Comparison of ENCODE assay signal across 15 cellular contexts in genomic region chr17:74569001-74569391, GRCh38. TPM values are rescaled to one million over a fixed set of nuclear protein-coding genes. Genes with fewer than 3 reads are reported as not detected.
DNase-seq lines count a peak whose midpoint lies in the region; ATAC-seq, FAIRE-seq and TF ChIP-seq lines count a peak whose summit lies in the region.
"Had no signal": no experiment of that assay in that cellular context is flagged by ENCODE, and none has a peak within 500 bp of the region (broad histone marks: within the 10 kb centered on the region; RNA-seq: fewer than 3 reads in every experiment).

No MANE protein-coding gene starts in this region.

- intact Hi-C loops in K562 (cut with micrococcal nuclease) = no loop called here

- peaks cover 5% of the 10 kb centered on the region for H3K4me1 ChIP-seq in GM23248 (ENCODE audit: insufficient read depth)
- H3K4me1 ChIP-seq in K562 (replicated peaks in 1 of 2; ENCODE audit: control insufficient read depth in 2 of 2, insufficient read depth in 2 of 2, low read length in 2 of 2) = no peaks in the 10 kb centered on the region
- H3K4me1 ChIP-seq: psoas muscle had no signal

- TF ChIP-seq EP300 in K562 (IDR thresholded peaks at IDR 0.05; ENCODE audit: low read length) = no peak

- H3K4me3 ChIP-seq in GM23248 (no peak overlapping the region), K562 (no peak overlapping the region)
- H3K4me3 ChIP-seq: adrenal gland, PC-9, psoas muscle had no signal

- in situ Hi-C loops in GM23248 (cut with MboI) = no loop called here
- in situ Hi-C loops in K562 (cut with MboI) = no loop called here

- no peaks in the 10 kb centered on the region for H3K9me3 ChIP-seq in GM23248 (ENCODE audit: low read depth)
- H3K9me3 ChIP-seq in K562 (replicated peaks; ENCODE audit: control insufficient read depth, insufficient read depth, low read depth, low read length) = no peaks in the 10 kb centered on the region
- H3K9me3 ChIP-seq: adrenal gland, psoas muscle had no signal

- 0 out of 2 replicates have a peak, but pooled peaks cover 4% of the 10 kb centered on the region for H3K27me3 ChIP-seq in GM23248 (replicated peaks; ENCODE audit: insufficient read depth)
- peaks cover 0 to 34% of the 10 kb centered on the region in 2 experiments; a peak in 3 of 5 replicates for H3K27me3 ChIP-seq in K562 (ENCODE audit: control insufficient read depth in 2 of 2, insufficient read depth in 2 of 2, low read length in 2 of 2)
- H3K27me3 ChIP-seq: adrenal gland had no signal

- ATAC-seq in K562 (no peak), omental fat pad (ENCODE audit: low FRiP score) (peak; percentile 8), GM21576 (IDR thresholded peaks at IDR 0.05; ENCODE audit: unreplicated experiment) (no peak)
- ATAC-seq: left lobe of liver had no signal

- no peak for TF ChIP-seq RAD21 in K562 (CRISPR knock-in tag; conservative IDR thresholded peaks at IDR 0.05 in 1 of 2, IDR thresholded peaks at IDR 0.05 in 1 of 2)

- H3K36me3 ChIP-seq in GM23248 (ENCODE audit: low read depth) = no peaks in the 10 kb centered on the region
- H3K36me3 ChIP-seq in K562 (ENCODE audit: control insufficient read depth, insufficient read depth, low read length) = no peaks in the 10 kb centered on the region
- H3K36me3 ChIP-seq: adrenal gland had no signal

- no peak overlapping the region for H3K4me2 ChIP-seq in GM23248 (ENCODE audit: unreplicated experiment)
- no peak overlapping the region for H3K4me2 ChIP-seq in K562 (ENCODE audit: insufficient read depth, low read length)
- H3K4me2 ChIP-seq: PC-9 had no signal

- POLR2A ChIA-PET in K562 (lab: Yijun Ruan, JAX) = interaction anchor here (0.7 kb wide), 1 partner anchor 106 kb away, joined by 3 read pairs; no protein-coding TSS in a partner anchor

- H3K9me2 ChIP-seq in GM23248 (ENCODE audit: insufficient read depth) = no peaks in the 10 kb centered on the region

- no TSS peak for BruUV-seq in K562 (replicated peaks; lab: Mats Ljungman, UMichigan)

- TF ChIP-seq CTCF in K562 (IDR thresholded peaks at IDR 0.05 in 2 of 3, conservative IDR thresholded peaks at IDR 0.05 in 1 of 3; ENCODE audit: insufficient read depth in 2 of 3, low read depth in 1 of 3, low read length in 3 of 3) (no peak), omental fat pad (IDR thresholded peaks at IDR 0.05) (no peak)

- H3K79me2 ChIP-seq in GM23248 (ENCODE audit: insufficient read depth) (no peaks in the 10 kb centered on the region), K562 (ENCODE audit: control insufficient read depth, insufficient read depth, low read length) (no peaks in the 10 kb centered on the region)

- H2AFZ ChIP-seq in GM23248 (no peak overlapping the region), K562 (ENCODE audit: low read depth, low read length) (no peak overlapping the region)
- H2AFZ ChIP-seq: PC-9 had no signal

- H3K9ac ChIP-seq in GM23248 (no peak overlapping the region), K562 (ENCODE audit: insufficient read depth in 1 of 2, low read depth in 2 of 2, low read length in 2 of 2) (no peak overlapping the region; a peak in 1 of 4 replicates)

- peak overlapping the region; percentile 65 for H3K27ac ChIP-seq in GM23248
- no peak overlapping the region for H3K27ac ChIP-seq in K562 (ENCODE audit: extremely low read depth, low read depth, low read length)
- H3K27ac ChIP-seq: adrenal gland, PC-9 had no signal

- H4K20me1 ChIP-seq in GM23248 (ENCODE audit: insufficient read depth) = no peaks in the 10 kb centered on the region
- H4K20me1 ChIP-seq in K562 (replicated peaks; ENCODE audit: control insufficient read depth, insufficient read depth, low read length) = peaks cover 4% of the 10 kb centered on the region; the same call in 1 of the 2 replicates

- peaks cover 4% of the 10 kb centered on the region; the same call in 1 of the 2 replicates for H3F3A ChIP-seq in GM23248 (ENCODE audit: insufficient read depth)

- CTCF ChIA-PET in K562 (lab: Yijun Ruan, JAX; ENCODE audit: low intra/inter-chr PET ratio) = no interaction called here

- no peak for TF ChIP-seq POLR2A in K562 (conservative IDR thresholded peaks at IDR 0.05)

- FAIRE-seq in K562 (lab: Jason Lieb, UNC) = no peak

- 49 to 55% methylated on average over 6 of the region's 6 CpGs for WGBS in GM23248 (ENCODE audit: low coverage in 1 of 2, low lambda C conversion rate in 2 of 2, missing lambda C conversion rate in 2 of 2), 2 experiments
- WGBS in K562 (ENCODE audit: insufficient coverage, low coverage, missing lambda C conversion rate) = 8% methylated on average over 6 of the region's 6 CpGs

- no peak for DNase-seq in GM23248
- DNase-seq in K562 (ENCODE audit: extremely low read depth in 1 of 4, low spot score in 3 of 4) = no peak
- DNase-seq in omental fat pad (ENCODE audit: low spot score) = no peak
- no peak for DNase-seq in NCI-H2107 treated with DMSO at 0.1 percent for 48 hours (lab: John Stamatoyannopoulos, UW; ENCODE audit: unreplicated experiment)
- DNase-seq in activated CD4-positive, alpha-beta T cell treated with anti-CD3 and anti-CD28 coated beads for 4 hours = no peak
- DNase-seq: NCI-H2029, NCI-H524 treated with DMSO at 0.1 percent for 48 hours had no signal

- H3K9me1 ChIP-seq in K562 (ENCODE audit: control insufficient read depth, insufficient read depth, low read length) = no peaks in the 10 kb centered on the region

RNA-seq across cellular contexts. Expression of gene CD300H, which starts 1.7 kb away (rescaled TPM):
- total RNA-seq in GM23248 (2014; rRNA removed; shearing (Covaris generic)) = not detected in 2 replicates
- polyA plus RNA-seq in GM23248 (2016; fragmentation: Nextera tagmentation; extraction: Ambion mirVana) (not detected in 2 replicates), K562 (2011; rRNA removed) (not detected in 2 replicates), K562 (2014; fragmentation: Illumina TruSeq; extraction: Trizol) (not detected in 2 replicates), K562 (2014; fragmentation: Nextera tagmentation; extraction: Ambion mirVana) (not detected), K562 (2014; rRNA removed) (not detected in 2 replicates)
- not detected in 2 replicates for total RNA-seq in K562 (2011; cell fraction: chromatin; rRNA removed; ENCODE audit: low replicate concordance)
- total RNA-seq in K562 (2011; cell fraction: nucleolus; rRNA removed) = not detected in 2 replicates
- total RNA-seq in K562 (2011; cell fraction: nucleoplasm; rRNA removed) = not detected in 2 replicates
- total RNA-seq in K562 (2014; rRNA removed) (not detected in 2 replicates), K562 (2014; rRNA removed; fragmentation: Illumina TruSeq; extraction: Trizol) (not detected in 2 replicates), K562 (2015; rRNA removed; fragmentation: Illumina TruSeq; extraction: Trizol) (not detected in 2 replicates), K562 (2021) (not detected in 2 replicates), omental fat pad (not detected)
- polyA plus RNA-seq in K562 (2011; cell fraction: cytosol; rRNA removed) = not detected in 2 replicates
- polyA plus RNA-seq in K562 (2011; cell fraction: nucleus; rRNA removed) = not detected in 2 replicates
- not detected in 2 replicates for polyA plus RNA-seq in K562 (2012)
- not detected in 2 replicates for polyA minus RNA-seq in K562 (2011; rRNA and poly(A)+ RNA removed)
- polyA minus RNA-seq in K562 (2011; cell fraction: cytosol; rRNA and poly(A)+ RNA removed) = not detected in 2 replicates
- not detected in 2 replicates for polyA minus RNA-seq in K562 (2011; cell fraction: nucleus; rRNA and poly(A)+ RNA removed)
- total RNA-seq: adrenal gland, endodermal cell, fibroblast of villous mesenchyme, HFFc6, left lobe of liver, PC-9, psoas muscle had no signal
- polyA plus RNA-seq: adrenal gland, psoas muscle had no signal

RNA-seq across cellular contexts. Expression of gene CD300C, which starts 23.1 kb away (rescaled TPM):
- 0.76 and 1.0 TPM in 2 replicates for total RNA-seq in GM23248 (2014; rRNA removed; shearing (Covaris generic))
- polyA plus RNA-seq in GM23248 (2016; fragmentation: Nextera tagmentation; extraction: Ambion mirVana) (1.4 TPM in 2 replicates), K562 (2011; rRNA removed) (0.04 TPM in 1 of 2 replicates, not detected in the other), K562 (2014; fragmentation: Illumina TruSeq; extraction: Trizol) (0.07 TPM in 1 of 2 replicates, not detected in the other), K562 (2014; fragmentation: Nextera tagmentation; extraction: Ambion mirVana) (not detected), K562 (2014; rRNA removed) (0.16 TPM in 1 of 2 replicates, not detected in the other)
- total RNA-seq in K562 (2011; cell fraction: chromatin; rRNA removed; ENCODE audit: low replicate concordance) = 0.39 TPM in 1 of 2 replicates, not detected in the other
- total RNA-seq in K562 (2011; cell fraction: nucleolus; rRNA removed) = 0.33 TPM in 1 of 2 replicates, not detected in the other
- not detected in 2 replicates for total RNA-seq in K562 (2011; cell fraction: nucleoplasm; rRNA removed)
- total RNA-seq in K562 (2014; rRNA removed) (not detected in 2 replicates), K562 (2014; rRNA removed; fragmentation: Illumina TruSeq; extraction: Trizol) (not detected in 2 replicates), K562 (2015; rRNA removed; fragmentation: Illumina TruSeq; extraction: Trizol) (0.23 TPM in 1 of 2 replicates, not detected in the other), K562 (2021) (not detected in 2 replicates), omental fat pad (1 to 10 TPM; 1.6 to 9.4 (median 2.1) TPM)
- polyA plus RNA-seq in K562 (2011; cell fraction: cytosol; rRNA removed) = 0.03 TPM in 1 of 2 replicates, not detected in the other
- not detected in 2 replicates for polyA plus RNA-seq in K562 (2011; cell fraction: nucleus; rRNA removed)
- polyA plus RNA-seq in K562 (2012) = 0.09 and 0.24 TPM in 2 replicates
- not detected in 2 replicates for polyA minus RNA-seq in K562 (2011; rRNA and poly(A)+ RNA removed)
- not detected in 2 replicates for polyA minus RNA-seq in K562 (2011; cell fraction: cytosol; rRNA and poly(A)+ RNA removed)
- 0.13 TPM in 1 of 2 replicates, not detected in the other for polyA minus RNA-seq in K562 (2011; cell fraction: nucleus; rRNA and poly(A)+ RNA removed)
- total RNA-seq: endodermal cell, fibroblast of villous mesenchyme, HFFc6, PC-9 had no signal

RNA-seq across cellular contexts. Expression of gene CD300LD, which starts 23.1 kb away (rescaled TPM):
- total RNA-seq in GM23248 (2014; rRNA removed; shearing (Covaris generic)) = not detected in 2 replicates
- not detected in 2 replicates for polyA plus RNA-seq in GM23248 (2016; fragmentation: Nextera tagmentation; extraction: Ambion mirVana)
- not detected in 2 replicates for total RNA-seq in K562 (2011; cell fraction: chromatin; rRNA removed; ENCODE audit: low replicate concordance)
- total RNA-seq in K562 (2011; cell fraction: nucleolus; rRNA removed) = not detected in 2 replicates
- not detected in 2 replicates for total RNA-seq in K562 (2011; cell fraction: nucleoplasm; rRNA removed)
- total RNA-seq in K562 (2014; rRNA removed) = not detected in 2 replicates
- total RNA-seq in K562 (2014; rRNA removed; fragmentation: Illumina TruSeq; extraction: Trizol) = not detected in 2 replicates
- total RNA-seq in K562 (2015; rRNA removed; fragmentation: Illumina TruSeq; extraction: Trizol) = not detected in 2 replicates
- total RNA-seq in K562 (2021) = not detected in 2 replicates
- polyA plus RNA-seq in K562 (2011; rRNA removed) = not detected in 2 replicates
- not detected in 2 replicates for polyA plus RNA-seq in K562 (2011; cell fraction: cytosol; rRNA removed)
- not detected in 2 replicates for polyA plus RNA-seq in K562 (2011; cell fraction: nucleus; rRNA removed)
- not detected in 2 replicates for polyA plus RNA-seq in K562 (2012)
- not detected in 2 replicates for polyA plus RNA-seq in K562 (2014; fragmentation: Illumina TruSeq; extraction: Trizol)
- polyA plus RNA-seq in K562 (2014; fragmentation: Nextera tagmentation; extraction: Ambion mirVana) = not detected
- polyA plus RNA-seq in K562 (2014; rRNA removed) = not detected in 2 replicates
- polyA minus RNA-seq in K562 (2011; rRNA and poly(A)+ RNA removed) = not detected in 2 replicates
- not detected in 2 replicates for polyA minus RNA-seq in K562 (2011; cell fraction: cytosol; rRNA and poly(A)+ RNA removed)
- polyA minus RNA-seq in K562 (2011; cell fraction: nucleus; rRNA and poly(A)+ RNA removed) = not detected in 2 replicates
- total RNA-seq in omental fat pad = under 1 TPM in 1 of 4 donors, not detected in 3; 0.79 TPM
- total RNA-seq: adrenal gland, endodermal cell, fibroblast of villous mesenchyme, HFFc6, left lobe of liver, PC-9, psoas muscle had no signal
- polyA plus RNA-seq: adrenal gland, psoas muscle had no signal

RNA-seq across cellular contexts. Expression of gene CD300LB, which starts 37.7 kb away (rescaled TPM):
- not detected in 2 replicates for total RNA-seq in GM23248 (2014; rRNA removed; shearing (Covaris generic))
- not detected in 2 replicates for polyA plus RNA-seq in GM23248 (2016; fragmentation: Nextera tagmentation; extraction: Ambion mirVana)
- total RNA-seq in K562 (2011; cell fraction: chromatin; rRNA removed; ENCODE audit: low replicate concordance) = not detected in 2 replicates
- total RNA-seq in K562 (2011; cell fraction: nucleolus; rRNA removed) = not detected in 2 replicates
- total RNA-seq in K562 (2011; cell fraction: nucleoplasm; rRNA removed) = not detected in 2 replicates
- total RNA-seq in K562 (2014; rRNA removed) = not detected in 2 replicates
- not detected in 2 replicates for total RNA-seq in K562 (2014; rRNA removed; fragmentation: Illumina TruSeq; extraction: Trizol)
- total RNA-seq in K562 (2015; rRNA removed; fragmentation: Illumina TruSeq; extraction: Trizol) = not detected in 2 replicates
- total RNA-seq in K562 (2021) = not detected in 2 replicates
- polyA plus RNA-seq in K562 (2011; rRNA removed) = not detected in 2 replicates
- not detected in 2 replicates for polyA plus RNA-seq in K562 (2011; cell fraction: cytosol; rRNA removed)
- not detected in 2 replicates for polyA plus RNA-seq in K562 (2011; cell fraction: nucleus; rRNA removed)
- polyA plus RNA-seq in K562 (2012) = not detected in 2 replicates
- polyA plus RNA-seq in K562 (2014; fragmentation: Illumina TruSeq; extraction: Trizol) = not detected in 2 replicates
- not detected for polyA plus RNA-seq in K562 (2014; fragmentation: Nextera tagmentation; extraction: Ambion mirVana)
- not detected in 2 replicates for polyA plus RNA-seq in K562 (2014; rRNA removed)
- not detected in 2 replicates for polyA minus RNA-seq in K562 (2011; rRNA and poly(A)+ RNA removed)
- not detected in 2 replicates for polyA minus RNA-seq in K562 (2011; cell fraction: cytosol; rRNA and poly(A)+ RNA removed)
- polyA minus RNA-seq in K562 (2011; cell fraction: nucleus; rRNA and poly(A)+ RNA removed) = not detected in 2 replicates
- total RNA-seq in omental fat pad = 10 to 100 TPM in 1 of 4 donors, 1 to 10 TPM in 1, under 1 TPM in 2; 0.63 to 14.1 (median 0.86) TPM
- total RNA-seq: endodermal cell, fibroblast of villous mesenchyme, HFFc6, PC-9 had no signal

RNA-seq across cellular contexts. Expression of gene CD300E, which starts 54.5 kb away (rescaled TPM):
- not detected in 2 replicates for total RNA-seq in GM23248 (2014; rRNA removed; shearing (Covaris generic))
- not detected in 2 replicates for polyA plus RNA-seq in GM23248 (2016; fragmentation: Nextera tagmentation; extraction: Ambion mirVana)
- not detected in 2 replicates for total RNA-seq in K562 (2011; cell fraction: chromatin; rRNA removed; ENCODE audit: low replicate concordance)
- total RNA-seq in K562 (2011; cell fraction: nucleolus; rRNA removed) = not detected in 2 replicates
- total RNA-seq in K562 (2011; cell fraction: nucleoplasm; rRNA removed) = not detected in 2 replicates
- total RNA-seq in K562 (2014; rRNA removed) = not detected in 2 replicates
- total RNA-seq in K562 (2014; rRNA removed; fragmentation: Illumina TruSeq; extraction: Trizol) = not detected in 2 replicates
- not detected in 2 replicates for total RNA-seq in K562 (2015; rRNA removed; fragmentation: Illumina TruSeq; extraction: Trizol)
- total RNA-seq in K562 (2021) = not detected in 2 replicates
- not detected in 2 replicates for polyA plus RNA-seq in K562 (2011; rRNA removed)
- not detected in 2 replicates for polyA plus RNA-seq in K562 (2011; cell fraction: cytosol; rRNA removed)
- polyA plus RNA-seq in K562 (2011; cell fraction: nucleus; rRNA removed) = not detected in 2 replicates
- not detected in 2 replicates for polyA plus RNA-seq in K562 (2012)
- polyA plus RNA-seq in K562 (2014; fragmentation: Illumina TruSeq; extraction: Trizol) = not detected in 2 replicates
- not detected for polyA plus RNA-seq in K562 (2014; fragmentation: Nextera tagmentation; extraction: Ambion mirVana)
- polyA plus RNA-seq in K562 (2014; rRNA removed) = not detected in 2 replicates
- not detected in 2 replicates for polyA minus RNA-seq in K562 (2011; rRNA and poly(A)+ RNA removed)
- polyA minus RNA-seq in K562 (2011; cell fraction: cytosol; rRNA and poly(A)+ RNA removed) = not detected in 2 replicates
- polyA minus RNA-seq in K562 (2011; cell fraction: nucleus; rRNA and poly(A)+ RNA removed) = not detected in 2 replicates
- total RNA-seq in omental fat pad = 1 to 10 TPM; 1.6 to 9.2 (median 2.2) TPM
- total RNA-seq: fibroblast of villous mesenchyme, HFFc6, PC-9 had no signal
